Comparison of ENCODE assay signal across 9 cellular contexts in genomic region chr20:50144362-50144761, GRCh38. TPM values are rescaled to one million over a fixed set of nuclear protein-coding genes. Genes with fewer than 3 reads are reported as not detected.
A peak's percentile ranks its signal among the peaks of the same experiment; 100 is the strongest.
DNase-seq lines count a peak whose midpoint lies in the region; ATAC-seq, FAIRE-seq and TF ChIP-seq lines count a peak whose summit lies in the region.
"Had no signal": no experiment of that assay in that cellular context is flagged by ENCODE, and none has a peak within 500 bp of the region (broad histone marks: within the 10 kb centered on the region; RNA-seq: fewer than 3 reads in every experiment).

No MANE protein-coding gene starts in this region.

- H4K20me1 ChIP-seq in hepatocyte (ENCODE audit: insufficient read depth, poor library complexity, severe bottlenecking) = peaks cover 7% of the 10 kb centered on the region

- no peak for FAIRE-seq in urothelium cell line (lab: Jason Lieb, UNC)

- intact Hi-C loops in adrenal gland (cut with DNase I) (no loop called here), dorsolateral prefrontal cortex (cut with DNase I) (no loop called here)

- peaks cover 37 to 58% of the 10 kb centered on the region in 2 donors for H3K4me1 Mint-ChIP-seq in stimulated activated naive B cell treated with anti-CD40 and anti-IgM and Interleukin-4, amounts not matched to agents 10 μg/mL and 1 μg/mL and 100 μg/mL, for 72 hours

- H3K4me3 Mint-ChIP-seq in stimulated activated naive B cell treated with anti-CD40 and anti-IgM and Interleukin-4, amounts not matched to agents 10 μg/mL and 1 μg/mL and 100 μg/mL, for 72 hours = no peak overlapping the region

- H3K27ac Mint-ChIP-seq in stimulated activated naive B cell treated with anti-CD40 and anti-IgM and Interleukin-4, amounts not matched to agents 10 μg/mL and 1 μg/mL and 100 μg/mL, for 72 hours = no peak overlapping the region

- ATAC-seq in stimulated activated naive B cell treated with anti-CD40 and anti-IgM and Interleukin-4, amounts not matched to agents 10 μg/mL and 1 μg/mL and 100 μg/mL, for 72 hours (replicated peaks) = no peak

- WGBS in adrenal gland, 4 donors = 30 to 47% (median 41%) methylated on average over 4 of the region's 4 CpGs
- WGBS in hepatocyte (ENCODE audit: low lambda C conversion rate, missing lambda C conversion rate) = 52% methylated on average over 4 of the region's 4 CpGs

- TF ChIP-seq CTCF in HL-60 (IDR thresholded peaks at IDR 0.05; ENCODE audit: insufficient read depth, low read length) (no peak), adrenal gland (IDR thresholded peaks at IDR 0.05) (no peak), hepatocyte (IDR thresholded peaks at IDR 0.05; ENCODE audit: poor library complexity) (no peak), dorsolateral prefrontal cortex (IDR thresholded peaks at IDR 0.05 in 54 of 56, conservative IDR thresholded peaks at IDR 0.05 in 2 of 56; ENCODE audit: low read depth in 1 of 56, partially characterized antibody in 56 of 56) (no peak)

- H3K9me3 Mint-ChIP-seq in stimulated activated naive B cell treated with anti-CD40 and anti-IgM and Interleukin-4, amounts not matched to agents 10 μg/mL and 1 μg/mL and 100 μg/mL, for 72 hours = no peaks in the 10 kb centered on the region

- H3K27me3 ChIP-seq in HL-60 (ENCODE audit: insufficient read depth, poor library complexity, severe bottlenecking) (no peaks in the 10 kb centered on the region), adrenal gland (no peaks in the 10 kb centered on the region), hepatocyte (no peaks in the 10 kb centered on the region), subcutaneous abdominal adipose tissue (ENCODE audit: control insufficient read depth in 5 of 5, insufficient read depth in 4 of 5, low read length in 5 of 5) (no peaks in the 10 kb centered on the region), dorsolateral prefrontal cortex (no peaks in the 10 kb centered on the region)

- H2AFZ ChIP-seq in hepatocyte = no peak overlapping the region

- no peaks in the 10 kb centered on the region for H3K27me3 Mint-ChIP-seq in stimulated activated naive B cell treated with anti-CD40 and anti-IgM and Interleukin-4, amounts not matched to agents 10 μg/mL and 1 μg/mL and 100 μg/mL, for 72 hours

- peaks cover 8 to 41% of the 10 kb centered on the region in 2 donors for H3K4me1 ChIP-seq in adrenal gland (replicated peaks in 1 of 2)
- H3K4me1 ChIP-seq in hepatocyte (ENCODE audit: insufficient read depth) = peaks cover 8% of the 10 kb centered on the region
- peaks cover 10 to 81% (median 74%) of the 10 kb centered on the region in 5 donors for H3K4me1 ChIP-seq in subcutaneous abdominal adipose tissue (ENCODE audit: control insufficient read depth in 5 of 5, insufficient read depth in 5 of 5, low read length in 5 of 5)

- H3K36me3 ChIP-seq in adrenal gland (replicated peaks in 1 of 2) (peaks cover 0 to 24% of the 10 kb centered on the region in 2 donors), hepatocyte (replicated peaks; ENCODE audit: insufficient read depth, low read depth) (no peaks in the 10 kb centered on the region), subcutaneous abdominal adipose tissue (ENCODE audit: control insufficient read depth in 5 of 5, insufficient read depth in 5 of 5, low read length in 5 of 5) (peaks cover 0 to 56% (median 44%) of the 10 kb centered on the region in 5 donors)

- H3K9ac ChIP-seq in subcutaneous abdominal adipose tissue (ENCODE audit: low read length in 5 of 5) = peak overlapping the region in 1 of 5 donors; percentile 33

- TF ChIP-seq POLR2A in adrenal gland (IDR thresholded peaks at IDR 0.05) = no peak

- no peaks in the 10 kb centered on the region for H3K9me3 ChIP-seq in adrenal gland (replicated peaks in 1 of 3)
- H3K9me3 ChIP-seq in hepatocyte (ENCODE audit: low read depth) = no peaks in the 10 kb centered on the region
- H3K9me3 ChIP-seq in subcutaneous abdominal adipose tissue (ENCODE audit: control insufficient read depth in 5 of 5, low read length in 5 of 5) = no peaks in the 10 kb centered on the region

- DNase-seq in HL-60 (ENCODE audit: low read depth in 1 of 2, low spot score in 1 of 2) = peak; percentile 61 to 80
- DNase-seq in adrenal gland = peak in 6 of 7 donors; percentile 75 to 89 (median 84)
- peak; percentile 71 for DNase-seq in hepatocyte (ENCODE audit: low spot score)
- DNase-seq in urothelium cell line (ENCODE audit: low spot score) = no peak
- no peak for DNase-seq in dorsolateral prefrontal cortex
- no peak for DNase-seq in stimulated activated naive B cell treated with anti-CD40 and anti-IgM and Interleukin-4, amounts not matched to agents 10 μg/mL and 1 μg/mL and 100 μg/mL, for 72 hours
- no peak for DNase-seq in stimulated activated CD4-positive, alpha-beta T cell treated with anti-CD3 and anti-CD28 coated beads, Interleukin-4, amount 100 ng/mL, for 4 hours
- DNase-seq: activated CD4-positive, alpha-beta T cell treated with anti-CD3 and anti-CD28 coated beads, Interleukin-2, amount 50 U/mL, for 4 hours had no signal

- H3K4me3 ChIP-seq in HL-60 (replicated peaks; ENCODE audit: insufficient read depth, low read length) (no peak overlapping the region), adrenal gland (no peak overlapping the region), hepatocyte (no peak overlapping the region), subcutaneous abdominal adipose tissue (ENCODE audit: low read depth in 1 of 5, low read length in 5 of 5) (no peak overlapping the region), dorsolateral prefrontal cortex (no peak overlapping the region)

- H3K27ac ChIP-seq in HL-60 (replicated peaks) = peak overlapping the region; percentile 39; the same call in 1 of the 2 replicates
- peak overlapping the region in 4 of 5 donors; percentile 45 to 76 (median 69) for H3K27ac ChIP-seq in adrenal gland
- peak overlapping the region; percentile 86 for H3K27ac ChIP-seq in hepatocyte
- H3K27ac ChIP-seq in subcutaneous abdominal adipose tissue (ENCODE audit: low read depth, low read length) = peak overlapping the region; percentile 86
- peak overlapping the region in 5 of 59 donors; percentile 16 to 48 (median 20) for H3K27ac ChIP-seq in dorsolateral prefrontal cortex

- peaks cover 84% of the 10 kb centered on the region for H3K79me2 ChIP-seq in hepatocyte

- no peaks in the 10 kb centered on the region for H3K9me2 ChIP-seq in hepatocyte (replicated peaks; ENCODE audit: insufficient read depth)

- peaks cover 42 to 52% of the 10 kb centered on the region in 2 donors for H3K36me3 Mint-ChIP-seq in stimulated activated naive B cell treated with anti-CD40 and anti-IgM and Interleukin-4, amounts not matched to agents 10 μg/mL and 1 μg/mL and 100 μg/mL, for 72 hours

- no peak overlapping the region for H3K4me2 ChIP-seq in hepatocyte

RNA-seq across cellular contexts. Expression of gene PEDS1, which starts 9.2 kb away (rescaled TPM):
- total RNA-seq in adrenal gland = 10 to 100 TPM; 18.7 to 39.1 (median 28.5) TPM
- 10 to 100 TPM; 29.4 to 32.6 (median 30.2) TPM for polyA plus RNA-seq in adrenal gland
- total RNA-seq in hepatocyte = 24.5 and 29.5 TPM in 2 replicates
- 39.1 and 46.2 TPM in 2 replicates for polyA plus RNA-seq in hepatocyte
- total RNA-seq in dorsolateral prefrontal cortex = 10 to 100 TPM; 14.7 to 51.9 (median 24.0) TPM

RNA-seq across cellular contexts. Expression of gene UBE2V1, which starts 31.4 kb away (rescaled TPM):
- total RNA-seq in adrenal gland = 100 to 1,000 TPM in 2 of 8 donors, 10 to 100 TPM in 6; 57.4 to 123 (median 79.4) TPM
- polyA plus RNA-seq in adrenal gland = 100 to 1,000 TPM in 1 of 3 donors, 10 to 100 TPM in 2; 78.7 to 242 (median 80.0) TPM
- 57.7 and 64.0 TPM in 2 replicates for total RNA-seq in hepatocyte
- polyA plus RNA-seq in hepatocyte = 112 and 114 TPM in 2 replicates
- total RNA-seq in dorsolateral prefrontal cortex = 100 to 1,000 TPM in 113 of 120 experiments, 10 to 100 TPM in 7; 81.1 to 180 (median 135) TPM

RNA-seq across cellular contexts. Expression of gene CEBPB, which starts 46.3 kb away (rescaled TPM):
- 100 to 1,000 TPM; 148 to 272 (median 252) TPM for total RNA-seq in adrenal gland
- polyA plus RNA-seq in adrenal gland = 10 to 100 TPM; 31.0 to 74.7 (median 39.3) TPM
- 58.9 and 60.9 TPM in 2 replicates for total RNA-seq in hepatocyte
- polyA plus RNA-seq in hepatocyte = 159 and 183 TPM in 2 replicates
- 100 to 1,000 TPM in 1 of 120 experiments, 10 to 100 TPM in 119; 14.0 to 106 (median 35.0) TPM for total RNA-seq in dorsolateral prefrontal cortex

Comparison
In these comparisons a context has a peak if more than half of its experiments do, and no peak if none do; other contexts are left out.
1. DNase-seq: peak in HL-60 (2 of 2), adrenal gland (6 of 7) and hepatocyte (single experiment); none in urothelium cell line (single experiment), dorsolateral prefrontal cortex (0 of 10), stimulated activated naive B cell treated with anti-CD40 and anti-IgM and Interleukin-4, amounts not matched to agents 10 μg/mL and 1 μg/mL and 100 μg/mL, for 72 hours (single experiment) and stimulated activated CD4-positive, alpha-beta T cell treated with anti-CD3 and anti-CD28 coated beads, Interleukin-4, amount 100 ng/mL, for 4 hours (0 of 2).